ENCODE assay signal across 27 cellular contexts in genomic region chr3:134682196-134682880, GRCh38. TPM values are rescaled to one million over a fixed set of nuclear protein-coding genes. Genes with fewer than 3 reads are reported as not detected.
"Had no signal": no experiment of that assay in that cellular context is flagged by ENCODE, and none has a peak within 500 bp of the region (broad histone marks: within the 10 kb centered on the region; RNA-seq: fewer than 3 reads in every experiment).

No MANE protein-coding gene starts in this region.

- H3K9me3 ChIP-seq: adrenal gland, ascending aorta, breast epithelium, esophagus muscularis mucosa, heart left ventricle, pancreas, psoas muscle, stomach, transverse colon, uterus had no signal

- H3K4me1 Mint-ChIP-seq: activated naive CD4-positive, alpha-beta T cell treated with anti-CD3 and anti-CD28 coated beads, Interleukin-2, amount 50 U/mL, for 24 hours; stimulated activated effector memory CD8-positive, alpha-beta T cell treated with anti-CD3 and anti-CD28 coated beads, Interleukin-12 subunit alpha, Interleukin-12 subunit beta, amount 100 ng/mL, for 72 hours had no signal

- H3K4me1 ChIP-seq: adrenal gland, ascending aorta, breast epithelium, pancreas, transverse colon, uterus had no signal

- H3K36me3 Mint-ChIP-seq: activated CD4-positive, alpha-beta memory T cell treated with anti-CD3 and anti-CD28 coated beads for 36 hours; activated naive CD4-positive, alpha-beta T cell treated with anti-CD3 and anti-CD28 coated beads, Interleukin-2, amount 50 U/mL, for 24 hours; natural killer cell treated with Interleukin-12 subunit alpha and Interleukin-12 subunit beta and Interleukin-15 and Interleukin-18, amount 100 ng/mL, for 72 hours; stimulated activated effector memory CD8-positive, alpha-beta T cell treated with anti-CD3 and anti-CD28 coated beads, Interleukin-12 subunit alpha, Interleukin-12 subunit beta, amount 100 ng/mL, for 72 hours had no signal

- ATAC-seq: heart left ventricle; left ventricle myocardium superior; natural killer cell treated with Interleukin-12 subunit alpha and Interleukin-12 subunit beta and Interleukin-15 and Interleukin-18, amount 100 ng/mL, for 72 hours; psoas muscle; right cardiac atrium; stimulated activated effector memory CD8-positive, alpha-beta T cell treated with anti-CD3 and anti-CD28 coated beads, Interleukin-12 subunit alpha, Interleukin-12 subunit beta, amount 100 ng/mL, for 72 hours had no signal

- H3K4me3 Mint-ChIP-seq: activated CD4-positive, alpha-beta memory T cell treated with anti-CD3 and anti-CD28 coated beads for 36 hours; activated naive CD4-positive, alpha-beta T cell treated with anti-CD3 and anti-CD28 coated beads, Interleukin-2, amount 50 U/mL, for 24 hours; natural killer cell treated with Interleukin-12 subunit alpha and Interleukin-12 subunit beta and Interleukin-15 and Interleukin-18, amount 100 ng/mL, for 72 hours; stimulated activated effector memory CD8-positive, alpha-beta T cell treated with anti-CD3 and anti-CD28 coated beads, Interleukin-12 subunit alpha, Interleukin-12 subunit beta, amount 100 ng/mL, for 72 hours; T-helper 1 cell treated with Interleukin-12 subunit alpha and Interleukin-12 subunit beta and Interleukin-4 antibody, amounts not matched to agents 30 μg/mL and 1 μg/mL, for 36 hours had no signal

- H3K36me3 ChIP-seq: adrenal gland, ascending aorta, breast epithelium, esophagus muscularis mucosa, heart left ventricle, pancreas, stomach, transverse colon, uterus had no signal

- H3K27ac ChIP-seq: adrenal gland, ascending aorta, coronary artery, esophagus muscularis mucosa, heart left ventricle, pancreas, psoas muscle, transverse colon, uterus had no signal

- H3K4me3 ChIP-seq: adrenal gland, ascending aorta, breast epithelium, coronary artery, esophagus muscularis mucosa, heart left ventricle, pancreas, psoas muscle, stomach, transverse colon, uterus had no signal

- DNase-seq: activated CD4-positive, alpha-beta memory T cell treated with anti-CD3 and anti-CD28 coated beads for 36 hours; activated CD4-positive, alpha-beta T cell treated with anti-CD3 and anti-CD28 coated beads for 48 hours; activated CD4-positive, CD25-positive, alpha-beta regulatory T cell; activated gamma-delta T cell; activated T-cell treated with anti-CD3 and anti-CD28 coated beads for 4 hours; adrenal gland; heart left ventricle; left ventricle myocardium superior; midbrain; pancreas; psoas muscle; right cardiac atrium; stimulated activated CD4-positive, alpha-beta T cell treated with anti-CD3 and anti-CD28 coated beads, Interleukin-2, amount 100 ng/mL, for 24 hours; stomach; T1000; transverse colon; uterus had no signal

- FAIRE-seq: keratinocyte, pancreas had no signal

- H3K27ac Mint-ChIP-seq: activated CD4-positive, alpha-beta memory T cell treated with anti-CD3 and anti-CD28 coated beads for 36 hours; activated naive CD4-positive, alpha-beta T cell treated with anti-CD3 and anti-CD28 coated beads, Interleukin-2, amount 50 U/mL, for 24 hours; natural killer cell treated with Interleukin-12 subunit alpha and Interleukin-12 subunit beta and Interleukin-15 and Interleukin-18, amount 100 ng/mL, for 72 hours; stimulated activated effector memory CD8-positive, alpha-beta T cell treated with anti-CD3 and anti-CD28 coated beads, Interleukin-12 subunit alpha, Interleukin-12 subunit beta, amount 100 ng/mL, for 72 hours; T-helper 1 cell treated with Interleukin-12 subunit alpha and Interleukin-12 subunit beta and Interleukin-4 antibody, amounts not matched to agents 30 μg/mL and 1 μg/mL, for 36 hours had no signal

- H3K9me3 Mint-ChIP-seq: activated CD4-positive, alpha-beta memory T cell treated with anti-CD3 and anti-CD28 coated beads for 36 hours; natural killer cell treated with Interleukin-12 subunit alpha and Interleukin-12 subunit beta and Interleukin-15 and Interleukin-18, amount 100 ng/mL, for 72 hours; T-helper 1 cell treated with Interleukin-12 subunit alpha and Interleukin-12 subunit beta and Interleukin-4 antibody, amounts not matched to agents 30 μg/mL and 1 μg/mL, for 36 hours had no signal

- H3K27me3 ChIP-seq: adrenal gland, ascending aorta, breast epithelium, esophagus muscularis mucosa, heart left ventricle, pancreas, stomach, transverse colon, uterus had no signal

RNA-seq across cellular contexts. Expression of gene KY, which starts 31.5 kb away (rescaled TPM):
- total RNA-seq: activated CD4-positive, alpha-beta memory T cell treated with anti-CD3 and anti-CD28 coated beads for 36 hours; fibroblast of villous mesenchyme; natural killer cell treated with Interleukin-12 subunit alpha and Interleukin-12 subunit beta and Interleukin-15 and Interleukin-18, amount 100 ng/mL, for 72 hours had no signal
